8 cellular contexts compared by ENCODE assay signal in genomic region chr19:43754562-43755255, GRCh38.
DNase-seq lines count a peak whose midpoint lies in the region; TF ChIP-seq lines count a peak whose summit lies in the region.

SMG9 (minus strand) TSS chr19:43754962; CDS start chr19:43750741, 4,221 bp downstream.

- in situ Hi-C loops in HAP-1 (cut with MboI; ENCODE audit: low sequenced_read_pairs), result no loop called here

- H3K4me3 ChIP-seq in HAP-1 (peak within 1 kb of the TSS; percentile 94), MM.1S (ENCODE audit: low read length) (peak within 1 kb of the TSS; percentile 99)

- peak within 1 kb of the TSS; percentile 99 for H3K4me2 ChIP-seq in MM.1S (ENCODE audit: low read depth, low read length)

- H3K36me3 Mint-ChIP-seq in nephron progenitor cell (ENCODE audit: low read depth), result peaks cover 30% of the 10 kb centered on the region
- peaks cover 58% of the 10 kb centered on the region for H3K36me3 Mint-ChIP-seq in stimulated activated naive CD8-positive, alpha-beta T cell treated with anti-CD3 and anti-CD28 coated beads, Interleukin-15, Interleukin-2, amounts not matched to agents 100 ng/mL and 50 ng/mL, for 24 hours (ENCODE audit: low read depth)

- peak within 1 kb of the TSS; percentile 95 for H3K27ac ChIP-seq in MM.1S (ENCODE audit: low read length)

- peaks cover 61% of the 10 kb centered on the region for H3K4me1 Mint-ChIP-seq in nephron progenitor cell
- peaks cover 78% of the 10 kb centered on the region for H3K4me1 Mint-ChIP-seq in stimulated activated naive CD8-positive, alpha-beta T cell treated with anti-CD3 and anti-CD28 coated beads, Interleukin-15, Interleukin-2, amounts not matched to agents 100 ng/mL and 50 ng/mL, for 24 hours (ENCODE audit: low read depth)

- H3K9me3 ChIP-seq in ES-I3 (ENCODE audit: control insufficient read depth, insufficient read depth, low read length), result no peaks in the 10 kb centered on the region
- no peaks in the 10 kb centered on the region for H3K9me3 ChIP-seq in HAP-1
- H3K9me3 ChIP-seq in MM.1S (replicated peaks; ENCODE audit: insufficient read depth, low read length), result no peaks in the 10 kb centered on the region

- H3K9me2 ChIP-seq in MM.1S (replicated peaks; ENCODE audit: insufficient read depth, low read length), result no peaks in the 10 kb centered on the region

- peaks cover 2% of the 10 kb centered on the region for H3K27me3 Mint-ChIP-seq in nephron progenitor cell (ENCODE audit: low read depth, poor library complexity)
- H3K27me3 Mint-ChIP-seq in stimulated activated naive CD8-positive, alpha-beta T cell treated with anti-CD3 and anti-CD28 coated beads, Interleukin-15, Interleukin-2, amounts not matched to agents 100 ng/mL and 50 ng/mL, for 24 hours, result no peaks in the 10 kb centered on the region

- H4K20me1 ChIP-seq in MM.1S (ENCODE audit: insufficient read depth, low read length), result no peaks in the 10 kb centered on the region

- peak within 1 kb of the TSS; percentile 97 for H3K4me3 Mint-ChIP-seq in nephron progenitor cell
- peak within 1 kb of the TSS; percentile 96 for H3K4me3 Mint-ChIP-seq in stimulated activated naive CD8-positive, alpha-beta T cell treated with anti-CD3 and anti-CD28 coated beads, Interleukin-15, Interleukin-2, amounts not matched to agents 100 ng/mL and 50 ng/mL, for 24 hours

- H3K9me3 Mint-ChIP-seq in nephron progenitor cell, result no peaks in the 10 kb centered on the region
- no peaks in the 10 kb centered on the region for H3K9me3 Mint-ChIP-seq in stimulated activated naive CD8-positive, alpha-beta T cell treated with anti-CD3 and anti-CD28 coated beads, Interleukin-15, Interleukin-2, amounts not matched to agents 100 ng/mL and 50 ng/mL, for 24 hours

- no peaks in the 10 kb centered on the region for H3K27me3 ChIP-seq in HAP-1 (ENCODE audit: low read depth)
- no peaks in the 10 kb centered on the region for H3K27me3 ChIP-seq in MM.1S (replicated peaks; ENCODE audit: insufficient read depth, low read length)

- H3K27ac Mint-ChIP-seq in nephron progenitor cell, result peak within 1 kb of the TSS; percentile 100
- H3K27ac Mint-ChIP-seq in stimulated activated naive CD8-positive, alpha-beta T cell treated with anti-CD3 and anti-CD28 coated beads, Interleukin-15, Interleukin-2, amounts not matched to agents 100 ng/mL and 50 ng/mL, for 24 hours, result peak within 1 kb of the TSS; percentile 99

- H3K79me2 ChIP-seq in MM.1S (ENCODE audit: low read length), result peaks cover 54% of the 10 kb centered on the region

- H3K36me3 ChIP-seq in ES-I3 (ENCODE audit: insufficient read depth, low read length), result peaks cover 5% of the 10 kb centered on the region; the same call in 1 of the 2 replicates
- peaks cover 31% of the 10 kb centered on the region for H3K36me3 ChIP-seq in HAP-1 (replicated peaks)
- no peaks in the 10 kb centered on the region for H3K36me3 ChIP-seq in MM.1S (replicated peaks; ENCODE audit: insufficient read depth, low read length)

- peak within 1 kb of the TSS; percentile 82 for H2AFZ ChIP-seq in MM.1S (ENCODE audit: low read length)

- peaks cover 14% of the 10 kb centered on the region; the same call in 1 of the 2 replicates for H3K4me1 ChIP-seq in ES-I3 (ENCODE audit: insufficient read depth, low read length)
- H3K4me1 ChIP-seq in HAP-1, result peaks cover 8% of the 10 kb centered on the region
- H3K4me1 ChIP-seq in MM.1S (ENCODE audit: low read length), result peaks cover 29% of the 10 kb centered on the region

- peak within 1 kb of the TSS; percentile 98 for H3K9ac ChIP-seq in ES-I3 (ENCODE audit: low read depth, low read length)
- H3K9ac ChIP-seq in MM.1S (ENCODE audit: low read length), result peak within 1 kb of the TSS; percentile 98

- TF ChIP-seq CTCF in MM.1S (IDR thresholded peaks at IDR 0.05; ENCODE audit: low read length), result no peak
- TF ChIP-seq CTCF in nephron progenitor cell (IDR thresholded peaks at IDR 0.05), result no peak

- DNase-seq in HAP-1 (ENCODE audit: low spot score in 2 of 2) (peak; percentile 91 to 98), MM.1S (peak; percentile 97), SHP77 treated with DMSO at 0.1 percent for 48 hours (lab: John Stamatoyannopoulos, UW) (peak; percentile 86), fibroblast of the conjunctiva (ENCODE audit: low read depth) (peak; percentile 98), nephron progenitor cell (peak; percentile 99)
- peak; percentile 99 for DNase-seq in activated effector memory CD4-positive, alpha-beta T cell treated with anti-CD3 and anti-CD28 coated beads, Interleukin-2, amount 50 U/mL, for 16 hours

- peaks cover 32% of the 10 kb centered on the region for H3F3A ChIP-seq in MM.1S (ENCODE audit: insufficient read depth, low read length)

Comparison
In these comparisons a context has a peak if more than half of its experiments do, and no peak if none do; other contexts are left out.
1. Peak in every context shown above with its lines: DNase-seq, H3K4me3 ChIP-seq and H3K27ac ChIP-seq.